In genomic region chr18:22856870-22857269, GRCh38 we compare ENCODE assay signal across 1 cellular context.
TF ChIP-seq lines count a peak whose summit lies in the region.

No MANE protein-coding gene starts in this region.

TF ChIP-seq in WTC11, 78 proteins besides CTCF, POLR2A, EP300 and RAD21 (continued from another document):
- TF ChIP-seq HMGXB4 (CRISPR knock-in tag; IDR thresholded peaks at IDR 0.05) (no peak), NFYB (CRISPR knock-in tag; conservative IDR thresholded peaks at IDR 0.05; ENCODE audit: low read depth) (no peak), TEAD1 (CRISPR knock-in tag; IDR thresholded peaks at IDR 0.05) (no peak), ZNF512 (CRISPR knock-in tag; IDR thresholded peaks at IDR 0.05; ENCODE audit: borderline replicate concordance) (no peak), E2F5 (CRISPR knock-in tag; IDR thresholded peaks at IDR 0.05) (no peak), FOXP4 (CRISPR knock-in tag; IDR thresholded peaks at IDR 0.05) (no peak), NFE2L1 (CRISPR knock-in tag; IDR thresholded peaks at IDR 0.05) (no peak)
